22 cellular contexts compared by ENCODE assay signal in genomic region chr2:65013776-65014175, GRCh38. TPM values are rescaled to one million over a fixed set of nuclear protein-coding genes. Genes with fewer than 3 reads are reported as not detected.
DNase-seq lines count a peak whose midpoint lies in the region; ATAC-seq, FAIRE-seq and TF ChIP-seq lines count a peak whose summit lies in the region.
"Had no signal": no experiment of that assay in that cellular context is flagged by ENCODE, and none has a peak within 500 bp of the region (broad histone marks: within the 10 kb centered on the region; RNA-seq: fewer than 3 reads in every experiment).

No MANE protein-coding gene starts in this region.

- H3K4me1 Mint-ChIP-seq in osteocyte (ENCODE audit: unreplicated experiment) = peaks cover 35% of the 10 kb centered on the region

- RAD21 ChIA-PET in GM12878 (lab: Charles Lee; ENCODE audit: unreplicated experiment) = no interaction called here

- no peak for TF ChIP-seq RAD21 in GM12878 (IDR thresholded peaks at IDR 0.05; ENCODE audit: insufficient read depth, low read depth, low read length)

- TF ChIP-seq CTCF in DOHH2 (IDR thresholded peaks at IDR 0.05; ENCODE audit: low read depth, low read length, poor library complexity, severe bottlenecking) (no peak), GM12878 (IDR thresholded peaks at IDR 0.05 in 2 of 3, conservative IDR thresholded peaks at IDR 0.05 in 1 of 3; ENCODE audit: control insufficient read depth in 2 of 3, extremely low read depth in 1 of 3, insufficient read depth in 1 of 3, low read depth in 3 of 3, low read length in 3 of 3) (no peak), osteocyte (IDR thresholded peaks at IDR 0.05) (no peak)

- H3K27ac ChIP-seq in DOHH2 (ENCODE audit: low read depth, low read length) = peak overlapping the region; percentile 13
- peak overlapping the region; percentile 81 for H3K27ac ChIP-seq in Karpas-422 (ENCODE audit: low read length)
- H3K27ac ChIP-seq in GM12878 (ENCODE audit: control insufficient read depth, insufficient read depth) = no peak overlapping the region; the same call in 1 of the 2 replicates
- H3K27ac ChIP-seq: BLaER1 treated with 17β-estradiol and CSF1 and Interleukin-3, amounts not matched to agents 10 nM and 100 nM had no signal

- in situ Hi-C loops in GM12878 (cut with MboI) = no loop called here

- H3K36me3 ChIP-seq in DOHH2 (ENCODE audit: control insufficient read depth, low read length) (peaks cover 81% of the 10 kb centered on the region), Karpas-422 (ENCODE audit: insufficient read depth, low read length) (peaks cover 76% of the 10 kb centered on the region), GM12878 (ENCODE audit: control insufficient read depth in 2 of 2, insufficient read depth in 2 of 2, low read length in 1 of 2) (peaks cover 13 to 36% of the 10 kb centered on the region in 2 experiments)

- H3K4me2 ChIP-seq in DOHH2 (ENCODE audit: low read length) = peak overlapping the region; percentile 40
- peak overlapping the region; percentile 34 for H3K4me2 ChIP-seq in Karpas-422 (ENCODE audit: low read depth, low read length, poor library complexity, severe bottlenecking)
- 0 out of 2 replicates have a peak overlapping the region, but pooled peaks have one; percentile 24 for H3K4me2 ChIP-seq in GM12878 (ENCODE audit: control insufficient read depth, insufficient read depth)
- H3K4me2 ChIP-seq: BLaER1 treated with 17β-estradiol and CSF1 and Interleukin-3, amounts not matched to agents 10 nM and 100 nM had no signal

- H3K9ac ChIP-seq in Karpas-422 (ENCODE audit: low read length) (peak overlapping the region; percentile 18), GM12878 (ENCODE audit: control insufficient read depth, insufficient read depth, low read length) (no peak overlapping the region)
- H3K9ac ChIP-seq: BLaER1 treated with 17β-estradiol and CSF1 and Interleukin-3, amounts not matched to agents 10 nM and 100 nM had no signal

- no peak for TF ChIP-seq EP300 in GM12878 (IDR thresholded peaks at IDR 0.05; ENCODE audit: borderline replicate concordance in 1 of 2, control insufficient read depth in 1 of 2, low read depth in 2 of 2, low read length in 2 of 2)

- peak overlapping the region; percentile 62 for H3K27ac Mint-ChIP-seq in osteocyte (ENCODE audit: unreplicated experiment)
- H3K27ac Mint-ChIP-seq: CD8-positive, alpha-beta T cell; HFFc6 had no signal

- POLR2A ChIA-PET in GM12878 (lab: Charles Lee) = no interaction called here

- no peak for FAIRE-seq in GM12878 (lab: Jason Lieb, UNC)
- FAIRE-seq: GM12892, HepG2, HTR-8/SVneo had no signal

- H4K20me1 ChIP-seq in DOHH2 (ENCODE audit: control insufficient read depth, insufficient read depth, low read depth, low read length) (no peaks in the 10 kb centered on the region), Karpas-422 (ENCODE audit: insufficient read depth, low read depth, low read length) (no peaks in the 10 kb centered on the region), GM12878 (ENCODE audit: control insufficient read depth, insufficient read depth) (no peaks in the 10 kb centered on the region)
- H4K20me1 ChIP-seq: BLaER1 treated with 17β-estradiol and CSF1 and Interleukin-3, amounts not matched to agents 10 nM and 100 nM had no signal

- DNase-seq in Karpas-422 (peak; percentile 61), GM12878 (ENCODE audit: low read depth, low spot score) (no peak), osteocyte (ENCODE audit: extremely low spot score, unreplicated experiment) (no peak), NCI-H226 (no peak), NCI-H1092 treated with DMSO at 0.1 percent for 48 hours (lab: John Stamatoyannopoulos, UW) (no peak), RPMI8226 (no peak)
- no peak for DNase-seq in stimulated activated CD8-positive, alpha-beta memory T cell treated with anti-CD3 and anti-CD28 coated beads, Interleukin-4, amount 100 ng/mL, for 48 hours
- DNase-seq: 8988T; Calu3; CD8-positive, alpha-beta T cell; DMS79 treated with DMSO at 0.1 percent for 48 hours; EL; GOT3; H7; HFFc6 had no signal

- no peaks in the 10 kb centered on the region for H3K27me3 Mint-ChIP-seq in osteocyte (ENCODE audit: unreplicated experiment)
- H3K27me3 Mint-ChIP-seq: IgD-negative memory B cell had no signal

- no TSS peak for BruUV-seq in GM12878 (replicated peaks; lab: Mats Ljungman, UMichigan)

- H3K79me2 ChIP-seq in DOHH2 (ENCODE audit: control insufficient read depth, low read length) (peaks cover 4% of the 10 kb centered on the region; the same call in 1 of the 2 replicates), Karpas-422 (ENCODE audit: low read length) (peaks cover 27% of the 10 kb centered on the region), GM12878 (ENCODE audit: control insufficient read depth, insufficient read depth, low read length) (no peaks in the 10 kb centered on the region)

- intact Hi-C loops in GM12878 (cut with micrococcal nuclease; ENCODE audit: unreplicated experiment) = no loop called here

- ATAC-seq in GM12878 = no peak
- ATAC-seq: CD8-positive, alpha-beta T cell; HCT116; HepG2 had no signal

- H3K27me3 ChIP-seq in DOHH2 (ENCODE audit: control insufficient read depth, low read length) (no peaks in the 10 kb centered on the region), Karpas-422 (ENCODE audit: low read length) (no peaks in the 10 kb centered on the region), GM12878 (replicated peaks in 1 of 2; ENCODE audit: control insufficient read depth in 2 of 2, insufficient read depth in 2 of 2, low read length in 1 of 2) (no peaks in the 10 kb centered on the region)
- H3K27me3 ChIP-seq: BLaER1 treated with 17β-estradiol and CSF1 and Interleukin-3, amounts not matched to agents 10 nM and 100 nM had no signal

- no peak for TF ChIP-seq POLR2A in GM12878 (IDR thresholded peaks at IDR 0.05; ENCODE audit: low read depth, low read length)

- CTCF ChIA-PET in GM12878 (lab: Yijun Ruan, JAX) = interaction anchor here (0.7 kb wide), 1 partner anchor 75 kb away, joined by 3 read pairs; no protein-coding TSS in a partner anchor

- no peaks in the 10 kb centered on the region for H3K9me2 ChIP-seq in DOHH2 (replicated peaks; ENCODE audit: control insufficient read depth, low read length)
- no peaks in the 10 kb centered on the region for H3K9me2 ChIP-seq in Karpas-422 (replicated peaks; ENCODE audit: insufficient read depth, low read length)

- WGBS in GM12878 (ENCODE audit: insufficient coverage, insufficient replicate concordance, low lambda C conversion rate, missing lambda C conversion rate) = 0% methylated on average over 1 of the region's 1 CpG

- H3K9me3 Mint-ChIP-seq in osteocyte (ENCODE audit: unreplicated experiment) = no peaks in the 10 kb centered on the region
- H3K9me3 Mint-ChIP-seq: CD8-positive, alpha-beta T cell; HFFc6; IgD-negative memory B cell had no signal

- SMC1A ChIA-PET in GM12878 (lab: Charles Lee; ENCODE audit: uncharacterized antibody, unreplicated experiment) = no interaction called here

- no peak overlapping the region for H2AFZ ChIP-seq in Karpas-422 (ENCODE audit: low read length)
- H2AFZ ChIP-seq in GM12878 (ENCODE audit: control insufficient read depth, low read depth, low read length) = no peak overlapping the region

- H3K36me3 Mint-ChIP-seq in osteocyte (ENCODE audit: unreplicated experiment) = peaks cover 57% of the 10 kb centered on the region

- H3K9me3 ChIP-seq in DOHH2 (ENCODE audit: control insufficient read depth, insufficient read depth, low read length) (no peaks in the 10 kb centered on the region), Karpas-422 (ENCODE audit: low read length) (no peaks in the 10 kb centered on the region), GM12878 (replicated peaks; ENCODE audit: control insufficient read depth, insufficient read depth, low read length) (no peaks in the 10 kb centered on the region)
- H3K9me3 ChIP-seq: BLaER1 treated with 17β-estradiol and CSF1 and Interleukin-3, amounts not matched to agents 10 nM and 100 nM had no signal

- H3K4me1 ChIP-seq in DOHH2 (ENCODE audit: control insufficient read depth, low read length) (peaks cover 57% of the 10 kb centered on the region), Karpas-422 (ENCODE audit: low read length) (peaks cover 41% of the 10 kb centered on the region), GM12878 (ENCODE audit: control insufficient read depth, insufficient read depth, low read length) (peaks cover 24% of the 10 kb centered on the region)

- no peak overlapping the region for H3K4me3 Mint-ChIP-seq in osteocyte (ENCODE audit: unreplicated experiment)
- H3K4me3 Mint-ChIP-seq: CD8-positive, alpha-beta T cell; HFFc6 had no signal

- peaks cover 9% of the 10 kb centered on the region for H3F3A ChIP-seq in DOHH2 (ENCODE audit: control insufficient read depth, insufficient read depth)

- peak overlapping the region; percentile 5; the same call in 1 of the 2 replicates for H3K4me3 ChIP-seq in DOHH2 (ENCODE audit: low read length)
- H3K4me3 ChIP-seq in Karpas-422 (ENCODE audit: low read length) = no peak overlapping the region
- H3K4me3 ChIP-seq in GM12878 = no peak overlapping the region
- H3K4me3 ChIP-seq: BLaER1 treated with 17β-estradiol and CSF1 and Interleukin-3, amounts not matched to agents 10 nM and 100 nM had no signal

RNA-seq across cellular contexts. Expression of gene SLC1A4, which starts 24.6 kb away (rescaled TPM):
- total RNA-seq in Karpas-422 (2014; rRNA removed; shearing (Covaris generic); ENCODE audit: low replicate concordance) = 114 and 120 TPM in 2 replicates
- 16.4 and 16.7 TPM in 2 replicates for total RNA-seq in GM12878 (2013; cell fraction: nucleolus; rRNA removed)
- total RNA-seq in GM12878 (2014; rRNA removed) (35.8 and 37.0 TPM in 2 replicates), GM12878 (2014; rRNA removed; fragmentation: Illumina TruSeq; extraction: Trizol) (23.2 and 23.8 TPM in 2 replicates), GM12878 (2021) (43.2 and 43.4 TPM in 2 replicates), osteocyte (78.7 and 81.8 TPM in 2 replicates)
- polyA plus RNA-seq in GM12878 (2011; ENCODE audit: low read depth) = 24.9 TPM
- polyA plus RNA-seq in GM12878 (2011; rRNA removed) (20.3 and 26.9 TPM in 2 replicates), GM12878 (2014; fragmentation: Illumina TruSeq; extraction: Trizol) (27.4 TPM in 2 replicates), GM12878 (2014; fragmentation: Nextera tagmentation; extraction: Ambion mirVana) (10 to 100 TPM; 10.8 to 13.9 TPM), GM12878 (2014; rRNA removed) (28.0 and 29.0 TPM in 2 replicates), GM12878 (2016; fragmentation: Nextera tagmentation; extraction: Ambion mirVana) (10 to 100 TPM; 32.6 to 37.2 TPM)
- 27.0 and 29.7 TPM in 2 replicates for polyA plus RNA-seq in GM12878 (2011; cell fraction: cytosol; rRNA removed)
- 30.5 and 33.0 TPM in 2 replicates for polyA plus RNA-seq in GM12878 (2011; cell fraction: nucleus; rRNA removed)
- polyA plus RNA-seq in GM12878 (2012) = 27.7 and 31.8 TPM in 2 replicates
- polyA minus RNA-seq in GM12878 (2011; rRNA and poly(A)+ RNA removed) = 49.4 and 72.0 TPM in 2 replicates
- polyA minus RNA-seq in GM12878 (2011; cell fraction: cytosol; rRNA and poly(A)+ RNA removed) = 22.5 and 26.3 TPM in 2 replicates
- polyA minus RNA-seq in GM12878 (2011; cell fraction: nucleus; rRNA and poly(A)+ RNA removed) = 12.0 and 23.5 TPM in 2 replicates

RNA-seq across cellular contexts. Expression of gene CEP68, which starts 42.4 kb away (rescaled TPM):
- 23.4 and 25.8 TPM in 2 replicates for total RNA-seq in Karpas-422 (2014; rRNA removed; shearing (Covaris generic); ENCODE audit: low replicate concordance)
- 45.8 and 53.3 TPM in 2 replicates for total RNA-seq in GM12878 (2013; cell fraction: nucleolus; rRNA removed)
- total RNA-seq in GM12878 (2014; rRNA removed) (6.9 and 7.6 TPM in 2 replicates), GM12878 (2014; rRNA removed; fragmentation: Illumina TruSeq; extraction: Trizol) (7.2 and 7.8 TPM in 2 replicates), GM12878 (2021) (10.8 and 11.1 TPM in 2 replicates), osteocyte (20.7 and 22.4 TPM in 2 replicates)
- polyA plus RNA-seq in GM12878 (2011; ENCODE audit: low read depth) = 2.7 TPM
- polyA plus RNA-seq in GM12878 (2011; rRNA removed) (6.2 and 6.5 TPM in 2 replicates), GM12878 (2014; fragmentation: Illumina TruSeq; extraction: Trizol) (7.6 and 7.7 TPM in 2 replicates), GM12878 (2014; fragmentation: Nextera tagmentation; extraction: Ambion mirVana) (1 to 10 TPM; 1.1 to 2.2 TPM), GM12878 (2014; rRNA removed) (6.1 and 6.5 TPM in 2 replicates), GM12878 (2016; fragmentation: Nextera tagmentation; extraction: Ambion mirVana) (10 to 100 TPM in 1 of 2 experiments, 1 to 10 TPM in 1; 9.7 to 11.1 TPM)
- polyA plus RNA-seq in GM12878 (2011; cell fraction: cytosol; rRNA removed) = 4.2 and 4.8 TPM in 2 replicates
- polyA plus RNA-seq in GM12878 (2011; cell fraction: nucleus; rRNA removed) = 8.9 and 9.9 TPM in 2 replicates
- polyA plus RNA-seq in GM12878 (2012) = 4.8 and 6.5 TPM in 2 replicates
- polyA minus RNA-seq in GM12878 (2011; rRNA and poly(A)+ RNA removed) = 8.5 and 13.7 TPM in 2 replicates
- polyA minus RNA-seq in GM12878 (2011; cell fraction: cytosol; rRNA and poly(A)+ RNA removed) = 2.7 and 4.9 TPM in 2 replicates
- polyA minus RNA-seq in GM12878 (2011; cell fraction: nucleus; rRNA and poly(A)+ RNA removed) = 8.3 and 10.1 TPM in 2 replicates
